16 cellular contexts compared by ENCODE assay signal in genomic region chr3:135109681-135110080, GRCh38.
"Had no signal": no experiment of that assay in that cellular context is flagged by ENCODE, and none has a peak within 500 bp of the region (broad histone marks: within the 10 kb centered on the region; RNA-seq: fewer than 3 reads in every experiment).

No MANE protein-coding gene starts in this region.

- H3K4me3 Mint-ChIP-seq: endodermal cell; naive thymus-derived CD4-positive, alpha-beta T cell; nephron progenitor cell; stimulated activated effector memory CD8-positive, alpha-beta T cell treated with anti-CD3 and anti-CD28 coated beads, Interleukin-12 subunit alpha, Interleukin-12 subunit beta, amount 100 ng/mL, for 72 hours had no signal

- H3K4me1 Mint-ChIP-seq: endodermal cell; naive thymus-derived CD4-positive, alpha-beta T cell; nephron progenitor cell; stimulated activated effector memory CD8-positive, alpha-beta T cell treated with anti-CD3 and anti-CD28 coated beads, Interleukin-12 subunit alpha, Interleukin-12 subunit beta, amount 100 ng/mL, for 72 hours had no signal

- DNase-seq: effector CD4-positive, alpha-beta T cell; endodermal cell; erythroblast; foreskin keratinocyte; naive thymus-derived CD4-positive, alpha-beta T cell; nephron progenitor cell; psoas muscle; retina; right lobe of liver; stimulated activated CD4-positive, alpha-beta T cell treated with anti-CD3 and anti-CD28 coated beads, Interleukin-4, amount 100 ng/mL, for 1 hour; stimulated activated CD8-positive, alpha-beta memory T cell treated with anti-CD3 and anti-CD28 coated beads, Interleukin-4, amount 100 ng/mL, for 48 hours; stimulated activated naive CD8-positive, alpha-beta T cell treated with anti-CD3 and anti-CD28 coated beads, Interleukin-15, Interleukin-2, amounts not matched to agents 100 U/mL and 50 U/mL, for 24 hours; tibial artery; upper lobe of left lung; uterus had no signal

- H3K36me3 Mint-ChIP-seq: naive thymus-derived CD4-positive, alpha-beta T cell; stimulated activated effector memory CD8-positive, alpha-beta T cell treated with anti-CD3 and anti-CD28 coated beads, Interleukin-12 subunit alpha, Interleukin-12 subunit beta, amount 100 ng/mL, for 72 hours had no signal

- H3K9me3 Mint-ChIP-seq: endodermal cell, nephron progenitor cell had no signal

- H3K27ac Mint-ChIP-seq: endodermal cell; naive thymus-derived CD4-positive, alpha-beta T cell; nephron progenitor cell; stimulated activated effector memory CD8-positive, alpha-beta T cell treated with anti-CD3 and anti-CD28 coated beads, Interleukin-12 subunit alpha, Interleukin-12 subunit beta, amount 100 ng/mL, for 72 hours had no signal
